9 cellular contexts compared by ENCODE assay signal in genomic region chrX:115582871-115583729, GRCh38. TPM values are rescaled to one million over a fixed set of nuclear protein-coding genes. Genes with fewer than 3 reads are reported as not detected.
DNase-seq lines count a peak whose midpoint lies in the region; FAIRE-seq and TF ChIP-seq lines count a peak whose summit lies in the region.
"Had no signal": no experiment of that assay in that cellular context is flagged by ENCODE, and none has a peak within 500 bp of the region (broad histone marks: within the 10 kb centered on the region; RNA-seq: fewer than 3 reads in every experiment).

No MANE protein-coding gene starts in this region.

- TF ChIP-seq CTCF in tibial artery (IDR thresholded peaks at IDR 0.05), result no peak

- intact Hi-C loops in tibial artery (cut with DNase I; ENCODE audit: low total_unique reads), result no loop called here

- H3K9me3 ChIP-seq in tibial artery, result no peaks in the 10 kb centered on the region

- no peaks in the 10 kb centered on the region for H3K36me3 ChIP-seq in tibial artery

- DNase-seq in M059J (ENCODE audit: low read depth) (peak; percentile 69), left kidney (ENCODE audit: low read depth, low spot score) (peak; percentile 39), tibial artery (no peak), C1 segment of cervical spinal cord (lab: John Stamatoyannopoulos, UW) (no peak), NCI-H526 (lab: John Stamatoyannopoulos, UW) (no peak), erythroblast (lab: John Stamatoyannopoulos, UW) (no peak)
- DNase-seq: activated CD8-positive, alpha-beta T cell treated with anti-CD3 and anti-CD28 coated beads for 36 hours; Karpas-422 had no signal

- peak overlapping the region; percentile 64 to 79 for H3K27ac ChIP-seq in tibial artery

- no peaks in the 10 kb centered on the region for H3K27me3 ChIP-seq in tibial artery

- no peak for TF ChIP-seq POLR2A in erythroblast (IDR thresholded peaks at IDR 0.05; ENCODE audit: low read length)

- peak overlapping the region; percentile 4 to 22 for H3K4me3 ChIP-seq in tibial artery

- H3K4me1 ChIP-seq in tibial artery, result peaks cover 0 to 79% (median 7%) of the 10 kb centered on the region in 4 donors

- peak; percentile 14 for FAIRE-seq in colon (lab: Jason Lieb, UNC)

RNA-seq across cellular contexts. Expression of gene PLS3, which starts 22.1 kb away (rescaled TPM):
- total RNA-seq in M059J (2014; rRNA removed; shearing (Covaris generic)), result 418 and 544 TPM in 2 replicates

Comparison
In these comparisons a context has a peak if more than half of its experiments do, and no peak if none do; other contexts are left out.
1. DNase-seq: peak in M059J (single experiment) and left kidney (single experiment); none in tibial artery (0 of 2), C1 segment of cervical spinal cord (0 of 14), NCI-H526 (0 of 2) and erythroblast (0 of 2).